In the genomic region with DNA sequence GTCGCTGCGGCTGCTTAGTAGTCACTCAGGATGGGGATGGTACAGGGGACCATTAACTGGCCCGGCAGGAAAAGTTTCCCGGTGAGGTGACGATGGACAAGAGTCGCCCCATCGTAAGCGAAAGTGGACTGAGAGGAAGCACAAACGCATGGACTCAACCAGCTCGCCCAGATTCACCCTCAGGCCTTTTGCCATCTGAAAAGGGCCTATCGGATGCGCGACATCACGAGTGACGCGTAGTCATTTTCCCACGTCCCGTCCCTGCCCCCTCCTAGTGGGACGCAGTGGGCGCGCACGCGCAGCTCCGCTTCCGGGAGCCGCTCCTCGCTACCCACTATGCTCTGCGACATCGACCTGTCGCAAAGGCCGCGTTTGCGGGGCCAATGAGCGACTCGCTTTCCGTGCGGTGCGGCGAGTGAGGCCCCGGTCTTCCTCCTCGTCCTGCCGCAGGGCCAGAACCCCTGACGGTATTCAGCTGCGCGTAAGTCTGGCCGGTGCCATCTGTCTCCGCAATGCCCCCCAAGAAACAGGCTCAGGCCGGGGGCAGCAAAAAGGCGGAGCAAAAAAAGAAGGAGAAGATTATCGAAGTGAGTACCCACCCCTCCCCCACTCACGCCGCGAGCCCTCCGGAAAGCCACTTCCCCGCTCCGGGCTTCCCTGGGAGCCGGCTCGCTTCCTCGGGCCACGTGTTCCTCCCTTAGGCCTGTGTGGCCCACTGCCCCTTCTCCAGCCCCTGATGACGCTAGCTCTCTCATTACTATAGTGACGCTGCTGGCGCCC, we compare ENCODE assay signal across 1 cellular context.
TF ChIP-seq lines count a peak whose summit lies in the region.

Gene ZC3H15 (plus strand): TSS at position 390 of the 780 bp plus-strand sequence. CDS start 123 bp downstream, at position 513.

TF ChIP-seq in K562, 482 proteins besides CTCF, POLR2A, EP300 and RAD21 (continued from another document and continues in another):
- TF ChIP-seq, protein P1, sequence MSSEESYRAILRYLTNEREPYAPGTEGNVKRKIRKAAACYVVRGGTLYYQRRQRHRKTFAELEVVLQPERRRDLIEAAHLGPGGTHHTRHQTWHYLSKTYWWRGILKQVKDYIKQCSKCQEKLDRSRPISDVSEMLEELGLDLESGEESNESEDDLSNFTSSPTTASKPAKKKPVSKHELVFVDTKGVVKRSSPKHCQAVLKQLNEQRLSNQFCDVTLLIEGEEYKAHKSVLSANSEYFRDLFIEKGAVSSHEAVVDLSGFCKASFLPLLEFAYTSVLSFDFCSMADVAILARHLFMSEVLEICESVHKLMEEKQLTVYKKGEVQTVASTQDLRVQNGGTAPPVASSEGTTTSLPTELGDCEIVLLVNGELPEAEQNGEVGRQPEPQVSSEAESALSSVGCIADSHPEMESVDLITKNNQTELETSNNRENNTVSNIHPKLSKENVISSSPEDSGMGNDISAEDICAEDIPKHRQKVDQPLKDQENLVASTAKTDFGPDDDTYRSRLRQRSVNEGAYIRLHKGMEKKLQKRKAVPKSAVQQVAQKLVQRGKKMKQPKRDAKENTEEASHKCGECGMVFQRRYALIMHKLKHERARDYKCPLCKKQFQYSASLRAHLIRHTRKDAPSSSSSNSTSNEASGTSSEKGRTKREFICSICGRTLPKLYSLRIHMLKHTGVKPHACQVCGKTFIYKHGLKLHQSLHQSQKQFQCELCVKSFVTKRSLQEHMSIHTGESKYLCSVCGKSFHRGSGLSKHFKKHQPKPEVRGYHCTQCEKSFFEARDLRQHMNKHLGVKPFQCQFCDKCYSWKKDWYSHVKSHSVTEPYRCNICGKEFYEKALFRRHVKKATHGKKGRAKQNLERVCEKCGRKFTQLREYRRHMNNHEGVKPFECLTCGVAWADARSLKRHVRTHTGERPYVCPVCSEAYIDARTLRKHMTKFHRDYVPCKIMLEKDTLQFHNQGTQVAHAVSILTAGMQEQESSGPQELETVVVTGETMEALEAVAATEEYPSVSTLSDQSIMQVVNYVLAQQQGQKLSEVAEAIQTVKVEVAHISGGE (CRISPR knock-in tag; IDR thresholded peaks at IDR 0.05): peak in 1 of 3 experiments; percentile 82; a peak in 2 of 6 replicates
- TF ChIP-seq TAF15 (IDR thresholded peaks at IDR 0.05; ENCODE audit: low read depth, low read length) (no peak), POU5F1 (IDR thresholded peaks at IDR 0.05; ENCODE audit: borderline replicate concordance, low read depth, low read length, partially characterized antibody) (peak; percentile 14), ZKSCAN1 (IDR thresholded peaks at IDR 0.05; ENCODE audit: low read depth, low read length) (peak; percentile 56; the same call in 1 of the 2 replicates), GATA2 (CRISPR knock-in tag; IDR thresholded peaks at IDR 0.05) (peak; percentile 39; the same call in 1 of the 2 replicates), RBM34 (IDR thresholded peaks at IDR 0.05; ENCODE audit: borderline replicate concordance, insufficient read depth, low read length) (no peak), USF2 (CRISPR knock-in tag; IDR thresholded peaks at IDR 0.05) (peak; percentile 69), CBX3 (IDR thresholded peaks at IDR 0.05; ENCODE audit: borderline replicate concordance in 1 of 2, low read length in 2 of 2) (peak in 1 of 2 experiments; percentile 29; a peak in 1 of 3 replicates), KDM2B (CRISPR knock-in tag; IDR thresholded peaks at IDR 0.05) (no peak), SRSF7 (optimal IDR thresholded peaks at IDR 0.05; ENCODE audit: low read depth, low read length) (no peak), RB1 (IDR thresholded peaks at IDR 0.05; ENCODE audit: low read depth) (peak; percentile 29), KLF1 (tag; IDR thresholded peaks at IDR 0.05) (no peak), ZNF197 (CRISPR knock-in tag; IDR thresholded peaks at IDR 0.05; ENCODE audit: low read depth) (no peak), GTF2B (IDR thresholded peaks at IDR 0.05; ENCODE audit: extremely low read depth, insufficient read length) (no peak), COPS2 (conservative IDR thresholded peaks at IDR 0.05) (no peak), RBM22 (IDR thresholded peaks at IDR 0.05; ENCODE audit: low read depth, low read length, poor library complexity, severe bottlenecking) (peak; percentile 81), EGR1 (conservative IDR thresholded peaks at IDR 0.05) (no peak), KDM5B (IDR thresholded peaks at IDR 0.05; ENCODE audit: insufficient replicate concordance, low read depth, low read length) (peak; percentile 97), ZNF12 (CRISPR knock-in tag; IDR thresholded peaks at IDR 0.05) (no peak), ETS2 (tag; IDR thresholded peaks at IDR 0.05; ENCODE audit: borderline replicate concordance, poor library complexity, severe bottlenecking) (no peak), PHF20 (IDR thresholded peaks at IDR 0.05; ENCODE audit: partially characterized antibody) (peak; percentile 89), ZEB2 (IDR thresholded peaks at IDR 0.05) (no peak), CBX2 (IDR thresholded peaks at IDR 0.05; ENCODE audit: insufficient read depth, low read length, poor library complexity, severe bottlenecking) (no peak), CREM (IDR thresholded peaks at IDR 0.05; ENCODE audit: low read depth) (peak; percentile 91), TRIM25 (IDR thresholded peaks at IDR 0.05; ENCODE audit: borderline replicate concordance) (0 out of 2 replicates have a peak, but pooled peaks have one; percentile 49), L3MBTL2 (IDR thresholded peaks at IDR 0.05) (peak; percentile 63), ZFP1 (CRISPR knock-in tag; IDR thresholded peaks at IDR 0.05) (0 out of 2 replicates have a peak, but pooled peaks have one; percentile 32), PTTG1 (tag; IDR thresholded peaks at IDR 0.05; ENCODE audit: low read depth) (no peak), MCM7 (IDR thresholded peaks at IDR 0.05) (no peak; a peak in 1 of 4 replicates), MAZ (CRISPR knock-in tag; conservative IDR thresholded peaks at IDR 0.05 in 1 of 2, IDR thresholded peaks at IDR 0.05 in 1 of 2) (peak; percentile 68 to 84), FOXK2 (conservative IDR thresholded peaks at IDR 0.05 in 1 of 2, IDR thresholded peaks at IDR 0.05 in 1 of 2; ENCODE audit: low read depth in 2 of 2) (peak; percentile 24 to 46; a peak in 2 of 4 replicates), MTF1 (CRISPR knock-in tag; IDR thresholded peaks at IDR 0.05; ENCODE audit: borderline replicate concordance) (no peak), ZBTB1 (CRISPR knock-in tag; IDR thresholded peaks at IDR 0.05; ENCODE audit: borderline replicate concordance, low read depth) (no peak), ASH1L (IDR thresholded peaks at IDR 0.05; ENCODE audit: borderline replicate concordance, low read depth, partially characterized antibody) (no peak), ZKSCAN8 (CRISPR knock-in tag; IDR thresholded peaks at IDR 0.05) (no peak), ARID3A (IDR thresholded peaks at IDR 0.05; ENCODE audit: borderline replicate concordance, low read depth, low read length) (no peak), CHCHD3 (CRISPR knock-in tag; IDR thresholded peaks at IDR 0.05) (peak; percentile 62; the same call in 1 of the 2 replicates)
- TF ChIP-seq, protein P2, sequence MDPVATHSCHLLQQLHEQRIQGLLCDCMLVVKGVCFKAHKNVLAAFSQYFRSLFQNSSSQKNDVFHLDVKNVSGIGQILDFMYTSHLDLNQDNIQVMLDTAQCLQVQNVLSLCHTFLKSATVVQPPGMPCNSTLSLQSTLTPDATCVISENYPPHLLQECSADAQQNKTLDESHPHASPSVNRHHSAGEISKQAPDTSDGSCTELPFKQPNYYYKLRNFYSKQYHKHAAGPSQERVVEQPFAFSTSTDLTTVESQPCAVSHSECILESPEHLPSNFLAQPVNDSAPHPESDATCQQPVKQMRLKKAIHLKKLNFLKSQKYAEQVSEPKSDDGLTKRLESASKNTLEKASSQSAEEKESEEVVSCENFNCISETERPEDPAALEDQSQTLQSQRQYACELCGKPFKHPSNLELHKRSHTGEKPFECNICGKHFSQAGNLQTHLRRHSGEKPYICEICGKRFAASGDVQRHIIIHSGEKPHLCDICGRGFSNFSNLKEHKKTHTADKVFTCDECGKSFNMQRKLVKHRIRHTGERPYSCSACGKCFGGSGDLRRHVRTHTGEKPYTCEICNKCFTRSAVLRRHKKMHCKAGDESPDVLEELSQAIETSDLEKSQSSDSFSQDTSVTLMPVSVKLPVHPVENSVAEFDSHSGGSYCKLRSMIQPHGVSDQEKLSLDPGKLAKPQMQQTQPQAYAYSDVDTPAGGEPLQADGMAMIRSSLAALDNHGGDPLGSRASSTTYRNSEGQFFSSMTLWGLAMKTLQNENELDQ (CRISPR knock-in tag; IDR thresholded peaks at IDR 0.05; ENCODE audit: borderline replicate concordance): no peak
- TF ChIP-seq, protein P3, sequence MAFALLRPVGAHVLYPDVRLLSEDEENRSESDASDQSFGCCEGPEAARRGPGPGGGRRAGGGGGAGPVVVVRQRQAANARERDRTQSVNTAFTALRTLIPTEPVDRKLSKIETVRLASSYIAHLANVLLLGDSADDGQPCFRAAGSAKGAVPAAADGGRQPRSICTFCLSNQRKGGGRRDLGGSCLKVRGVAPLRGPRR (CRISPR knock-in tag; IDR thresholded peaks at IDR 0.05): no peak
- TF ChIP-seq, protein P4, sequence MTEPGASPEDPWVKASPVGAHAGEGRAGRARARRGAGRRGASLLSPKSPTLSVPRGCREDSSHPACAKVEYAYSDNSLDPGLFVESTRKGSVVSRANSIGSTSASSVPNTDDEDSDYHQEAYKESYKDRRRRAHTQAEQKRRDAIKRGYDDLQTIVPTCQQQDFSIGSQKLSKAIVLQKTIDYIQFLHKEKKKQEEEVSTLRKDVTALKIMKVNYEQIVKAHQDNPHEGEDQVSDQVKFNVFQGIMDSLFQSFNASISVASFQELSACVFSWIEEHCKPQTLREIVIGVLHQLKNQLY (CRISPR knock-in tag; conservative IDR thresholded peaks at IDR 0.05): no peak
- TF ChIP-seq, protein P5, sequence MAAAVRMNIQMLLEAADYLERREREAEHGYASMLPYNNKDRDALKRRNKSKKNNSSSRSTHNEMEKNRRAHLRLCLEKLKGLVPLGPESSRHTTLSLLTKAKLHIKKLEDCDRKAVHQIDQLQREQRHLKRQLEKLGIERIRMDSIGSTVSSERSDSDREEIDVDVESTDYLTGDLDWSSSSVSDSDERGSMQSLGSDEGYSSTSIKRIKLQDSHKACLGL (CRISPR knock-in tag; IDR thresholded peaks at IDR 0.05; ENCODE audit: borderline replicate concordance, poor library complexity, severe bottlenecking): peak; percentile 48
